ENCODE assay signal across 2 cellular contexts in genomic region chr15:48647963-48648362, GRCh38.
A peak's percentile ranks its signal among the peaks of the same experiment; 100 is the strongest.
TF ChIP-seq lines count a peak whose summit lies in the region.

No MANE protein-coding gene starts in this region.

TF ChIP-seq in IMR-90, 13 proteins besides CTCF, POLR2A, EP300 and RAD21:
- TF ChIP-seq MXI1 (IDR thresholded peaks at IDR 0.05; ENCODE audit: borderline replicate concordance, low read depth, low read length) (peak; percentile 28; the same call in 1 of the 2 replicates), SMC3 (IDR thresholded peaks at IDR 0.05; ENCODE audit: low read depth, low read length) (no peak), ELK1 (IDR thresholded peaks at IDR 0.05; ENCODE audit: borderline replicate concordance, low read depth, low read length) (no peak), MAZ (IDR thresholded peaks at IDR 0.05; ENCODE audit: borderline replicate concordance, low read depth, low read length) (no peak), CEBPB (IDR thresholded peaks at IDR 0.05; ENCODE audit: low read depth, low read length) (no peak), RCOR1 (IDR thresholded peaks at IDR 0.05; ENCODE audit: insufficient replicate concordance, low read length) (no peak), CHD1 (IDR thresholded peaks at IDR 0.05; ENCODE audit: low read depth, low read length) (no peak), FOS (IDR thresholded peaks at IDR 0.05; ENCODE audit: low read depth, low read length) (no peak)
- TF ChIP-seq, protein P1, sequence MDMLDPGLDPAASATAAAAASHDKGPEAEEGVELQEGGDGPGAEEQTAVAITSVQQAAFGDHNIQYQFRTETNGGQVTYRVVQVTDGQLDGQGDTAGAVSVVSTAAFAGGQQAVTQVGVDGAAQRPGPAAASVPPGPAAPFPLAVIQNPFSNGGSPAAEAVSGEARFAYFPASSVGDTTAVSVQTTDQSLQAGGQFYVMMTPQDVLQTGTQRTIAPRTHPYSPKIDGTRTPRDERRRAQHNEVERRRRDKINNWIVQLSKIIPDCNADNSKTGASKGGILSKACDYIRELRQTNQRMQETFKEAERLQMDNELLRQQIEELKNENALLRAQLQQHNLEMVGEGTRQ (IDR thresholded peaks at IDR 0.05; ENCODE audit: low read depth, low read length): no peak

TF ChIP-seq in H1, 55 proteins besides CTCF, POLR2A, EP300 and RAD21:
- TF ChIP-seq, protein P2, sequence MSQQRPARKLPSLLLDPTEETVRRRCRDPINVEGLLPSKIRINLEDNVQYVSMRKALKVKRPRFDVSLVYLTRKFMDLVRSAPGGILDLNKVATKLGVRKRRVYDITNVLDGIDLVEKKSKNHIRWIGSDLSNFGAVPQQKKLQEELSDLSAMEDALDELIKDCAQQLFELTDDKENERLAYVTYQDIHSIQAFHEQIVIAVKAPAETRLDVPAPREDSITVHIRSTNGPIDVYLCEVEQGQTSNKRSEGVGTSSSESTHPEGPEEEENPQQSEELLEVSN (IDR thresholded peaks at IDR 0.05): no peak
- TF ChIP-seq RBBP5 (IDR thresholded peaks at IDR 0.05; ENCODE audit: borderline replicate concordance, low read depth, low read length): no peak
- no peak for TF ChIP-seq TAF7 (optimal IDR thresholded peaks at IDR 0.05; ENCODE audit: borderline replicate concordance, low read depth, low read length)
- TF ChIP-seq BRCA1 (IDR thresholded peaks at IDR 0.05; ENCODE audit: low read depth, low read length): no peak
- no peak for TF ChIP-seq ATF3 (IDR thresholded peaks at IDR 0.05; ENCODE audit: insufficient read depth, low read depth, low read length)
- TF ChIP-seq SP1 (IDR thresholded peaks at IDR 0.05; ENCODE audit: low read depth, low read length): no peak
- TF ChIP-seq CHD7 (IDR thresholded peaks at IDR 0.05; ENCODE audit: insufficient replicate concordance, low read length): no peak
- TF ChIP-seq PHF8 (conservative IDR thresholded peaks at IDR 0.05; ENCODE audit: low read depth, low read length): no peak
- no peak for TF ChIP-seq CEBPB (IDR thresholded peaks at IDR 0.05; ENCODE audit: low read depth, low read length)
- no peak for TF ChIP-seq EGR1 (IDR thresholded peaks at IDR 0.05; ENCODE audit: borderline replicate concordance, low read depth, low read length)
- TF ChIP-seq SIN3A (conservative IDR thresholded peaks at IDR 0.05 in 1 of 2, IDR thresholded peaks at IDR 0.05 in 1 of 2; ENCODE audit: low read depth in 1 of 2, low read length in 2 of 2): no peak
- no peak for TF ChIP-seq TEAD4 (IDR thresholded peaks at IDR 0.05; ENCODE audit: low read depth, low read length)
- TF ChIP-seq RNF2 (IDR thresholded peaks at IDR 0.05; ENCODE audit: borderline replicate concordance, low read depth, low read length, missing control alignments, poor library complexity, severe bottlenecking): no peak
